ENCODE assay signal across 9 cellular contexts in genomic region chr12:27555928-27556778, GRCh38. TPM values are rescaled to one million over a fixed set of nuclear protein-coding genes. Genes with fewer than 3 reads are reported as not detected.
DNase-seq lines count a peak whose midpoint lies in the region; ATAC-seq and TF ChIP-seq lines count a peak whose summit lies in the region.
"Had no signal": no experiment of that assay in that cellular context is flagged by ENCODE, and none has a peak within 500 bp of the region (broad histone marks: within the 10 kb centered on the region; RNA-seq: fewer than 3 reads in every experiment).

No MANE protein-coding gene starts in this region.

- CTCF ChIA-PET in MCF 10A (lab: Yijun Ruan, JAX) = interaction anchor here (0.7 to 2.0 kb wide), 6 partner anchors 8 to 79 kb away, joined by 3 to 10 read pairs (median 3); no protein-coding TSS in a partner anchor

- DNase-seq in activated T-cell treated with anti-CD3 and anti-CD28 coated beads, Interleukin-2, amount 50 U/mL, for 72 hours = no peak
- DNase-seq in activated T-cell treated with anti-CD3 and anti-CD28 coated beads, Interleukin-2, amount 50 U/mL, for 48 hours = no peak
- DNase-seq in MCF 10A (ENCODE audit: unreplicated experiment) (peak; percentile 28), mesothelial cell of epicardium (ENCODE audit: low spot score in 2 of 2, unreplicated experiment in 2 of 2) (no peak), type B pancreatic cell (ENCODE audit: extremely low spot score, unreplicated experiment) (no peak), NCI-H774 (lab: John Stamatoyannopoulos, UW) (no peak)
- DNase-seq: activated CD4-positive, alpha-beta T cell treated with anti-CD3 and anti-CD28 coated beads for 48 hours had no signal

- H3K4me3 Mint-ChIP-seq in activated T-cell treated with anti-CD3 and anti-CD28 coated beads, Interleukin-2, amount 50 U/mL, for 72 hours = no peak overlapping the region
- no peak overlapping the region for H3K4me3 Mint-ChIP-seq in MCF 10A (ENCODE audit: unreplicated experiment)
- H3K4me3 Mint-ChIP-seq in mesothelial cell of epicardium = no peak overlapping the region
- H3K4me3 Mint-ChIP-seq in type B pancreatic cell = no peak overlapping the region

- no peak overlapping the region for H3K27ac Mint-ChIP-seq in activated T-cell treated with anti-CD3 and anti-CD28 coated beads, Interleukin-2, amount 50 U/mL, for 72 hours
- H3K27ac Mint-ChIP-seq in MCF 10A (ENCODE audit: low read depth, unreplicated experiment) (peak overlapping the region; percentile 90), mesothelial cell of epicardium (peak overlapping the region; percentile 28), type B pancreatic cell (peak overlapping the region; percentile 30)

- H3K4me1 Mint-ChIP-seq in activated T-cell treated with anti-CD3 and anti-CD28 coated beads, Interleukin-2, amount 50 U/mL, for 72 hours (ENCODE audit: low read depth) = peaks cover 25% of the 10 kb centered on the region
- H3K4me1 Mint-ChIP-seq in MCF 10A (ENCODE audit: insufficient read depth, unreplicated experiment) (peaks cover 33% of the 10 kb centered on the region), mesothelial cell of epicardium (peaks cover 58% of the 10 kb centered on the region), type B pancreatic cell (ENCODE audit: unreplicated experiment) (peaks cover 41% of the 10 kb centered on the region)

- H3K9me3 Mint-ChIP-seq in activated T-cell treated with anti-CD3 and anti-CD28 coated beads, Interleukin-2, amount 50 U/mL, for 72 hours = no peaks in the 10 kb centered on the region
- H3K9me3 Mint-ChIP-seq in MCF 10A (ENCODE audit: unreplicated experiment) (no peaks in the 10 kb centered on the region), mesothelial cell of epicardium (no peaks in the 10 kb centered on the region), type B pancreatic cell (peaks cover 5% of the 10 kb centered on the region)

- intact Hi-C loops in MCF 10A (cut with micrococcal nuclease) = no loop called here

- no peaks in the 10 kb centered on the region for H3K36me3 Mint-ChIP-seq in activated T-cell treated with anti-CD3 and anti-CD28 coated beads, Interleukin-2, amount 50 U/mL, for 72 hours (ENCODE audit: insufficient read depth in 2 of 2)
- H3K36me3 Mint-ChIP-seq in MCF 10A (ENCODE audit: insufficient read depth, unreplicated experiment) (no peaks in the 10 kb centered on the region), mesothelial cell of epicardium (no peaks in the 10 kb centered on the region), type B pancreatic cell (peaks cover 24% of the 10 kb centered on the region)

- POLR2A ChIA-PET in MCF 10A (lab: Yijun Ruan, JAX) = interaction anchor here (0.8 to 8.9 kb wide), 15 partner anchors 9 to 73 kb away, joined by 3 to 97 read pairs (median 5); partner anchors contain the start of gene PPFIBP1

- ATAC-seq in activated T-cell treated with anti-CD3 and anti-CD28 coated beads, Interleukin-2, amount 50 U/mL, for 72 hours (replicated peaks in 1 of 2) = peak; percentile 43 to 46
- ATAC-seq in GM19328 (IDR thresholded peaks at IDR 0.05; ENCODE audit: unreplicated experiment) = no peak
- no peak for ATAC-seq in HG03135 (IDR thresholded peaks at IDR 0.05; ENCODE audit: unreplicated experiment)

- H3K27me3 Mint-ChIP-seq in activated T-cell treated with anti-CD3 and anti-CD28 coated beads, Interleukin-2, amount 50 U/mL, for 72 hours (ENCODE audit: low read depth) = peaks cover 32% of the 10 kb centered on the region
- H3K27me3 Mint-ChIP-seq in MCF 10A (ENCODE audit: insufficient read depth, unreplicated experiment) (no peaks in the 10 kb centered on the region), mesothelial cell of epicardium (ENCODE audit: low read depth) (no peaks in the 10 kb centered on the region), type B pancreatic cell (no peaks in the 10 kb centered on the region)

- TF ChIP-seq CTCF in MCF 10A (IDR thresholded peaks at IDR 0.05; ENCODE audit: unreplicated experiment) (no peak), mesothelial cell of epicardium (IDR thresholded peaks at IDR 0.05; ENCODE audit: unreplicated experiment) (no peak), type B pancreatic cell (conservative IDR thresholded peaks at IDR 0.05) (no peak)

- no TSS peak for BruUV-seq in MCF 10A (replicated peaks; lab: Mats Ljungman, UMichigan)

RNA-seq across cellular contexts. Expression of gene PPFIBP1, which starts 32.1 kb away (rescaled TPM):
- total RNA-seq in activated T-cell treated with anti-CD3 and anti-CD28 coated beads, Interleukin-2, amount 50 U/mL, for 72 hours = 1 to 10 TPM; 7.5 to 8.1 TPM
- 82.6 and 87.7 TPM in 2 replicates for total RNA-seq in MCF 10A (2022)
- total RNA-seq in mesothelial cell of epicardium = 101 to 105 TPM (median 102 TPM) in 3 replicates
- total RNA-seq in type B pancreatic cell (ENCODE audit: low replicate concordance) = 68.3 and 118 TPM in 2 replicates

Comparison
In these comparisons a context has a peak if more than half of its experiments do, and no peak if none do; other contexts are left out.
1. ATAC-seq: peak in activated T-cell treated with anti-CD3 and anti-CD28 coated beads, Interleukin-2, amount 50 U/mL, for 72 hours (2 of 2); none in GM19328 (single experiment) and HG03135 (single experiment).